1 cellular context compared by ENCODE assay signal in the genomic region with DNA sequence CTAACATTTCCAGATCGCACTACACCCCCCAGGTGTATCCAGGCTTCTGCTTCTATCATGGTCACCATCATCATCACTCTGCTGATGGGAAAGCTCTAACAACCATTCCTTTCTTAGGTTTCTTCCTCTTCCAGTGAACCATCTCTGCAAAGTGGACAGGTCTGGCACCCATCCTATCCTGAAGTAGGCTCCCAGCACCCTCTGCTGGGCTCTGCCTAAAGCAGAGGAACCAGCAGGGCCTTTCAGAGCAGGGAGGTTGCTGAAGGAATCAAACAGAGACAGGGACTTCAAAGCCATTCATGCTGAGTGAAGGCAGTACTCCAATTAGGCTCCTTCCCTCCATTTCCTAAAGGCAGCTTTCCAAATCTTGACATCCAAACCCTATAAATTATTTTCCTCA.
TF ChIP-seq lines count a peak whose summit lies in the region.

No MANE protein-coding gene starts in this region.

TF ChIP-seq in K562, 482 proteins besides CTCF, POLR2A, EP300 and RAD21:
- TF ChIP-seq ZBTB2 (IDR thresholded peaks at IDR 0.05) (no peak), SMC3 (conservative IDR thresholded peaks at IDR 0.05; ENCODE audit: insufficient read depth, low read depth, low read length) (peak; percentile 3; the same call in 1 of the 2 replicates)
TF ChIP-seq in K562: peak in this region for 1.
